ENCODE assay signal across 6 cellular contexts in the genomic region with DNA sequence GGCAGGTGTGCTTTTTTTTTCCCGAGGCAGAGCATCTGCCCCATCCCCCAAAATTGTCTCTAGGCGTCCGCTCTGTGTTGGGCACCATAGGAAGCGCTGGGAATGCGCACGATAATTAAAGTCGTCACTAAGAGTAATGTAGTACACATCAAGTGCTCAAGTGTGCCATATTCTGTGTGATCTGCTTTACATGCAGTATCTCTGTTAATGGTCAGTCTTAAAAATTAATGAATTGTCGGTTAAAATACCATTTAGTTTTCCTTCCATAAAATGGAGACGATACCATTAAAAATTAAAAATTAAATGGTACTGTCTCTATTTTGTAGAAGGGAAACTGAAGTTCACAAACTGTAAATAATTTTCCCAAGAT. TPM values are rescaled to one million over a fixed set of nuclear protein-coding genes. Genes with fewer than 3 reads are reported as not detected.
A peak's percentile ranks its signal among the peaks of the same experiment; 100 is the strongest.
DNase-seq lines count a peak whose midpoint lies in the region; ATAC-seq and TF ChIP-seq lines count a peak whose summit lies in the region.

No MANE protein-coding gene starts in this region.

- H3K9me3 ChIP-seq in NT2/D1 (ENCODE audit: insufficient read depth, low read length) (no peaks in the 10 kb centered on the region), right cardiac atrium (ENCODE audit: control insufficient read depth, low read length) (no peaks in the 10 kb centered on the region), vagina (no peaks in the 10 kb centered on the region)

- DNase-seq in NT2/D1 (ENCODE audit: low read depth, low spot score) (no peak), right cardiac atrium (no peak), vagina (ENCODE audit: extremely low spot score in 2 of 2) (no peak), DMS53 (lab: John Stamatoyannopoulos, UW) (no peak)
- no peak for DNase-seq in effector CD8-positive, alpha-beta T cell (lab: John Stamatoyannopoulos, UW)

- H3K4me3 ChIP-seq in NT2/D1 (ENCODE audit: insufficient read length, low read depth) (peak overlapping the region; percentile 96), right cardiac atrium (ENCODE audit: low read length) (peak overlapping the region; percentile 85), vagina (peak overlapping the region; percentile 90 to 98)

- peak; percentile 26 for ATAC-seq in GM21737 (IDR thresholded peaks at IDR 0.05; ENCODE audit: unreplicated experiment)
- peak; percentile 54 to 58 for ATAC-seq in right cardiac atrium

- intact Hi-C loops in right cardiac atrium (cut with DNase I) (no loop called here), vagina (cut with DNase I) (no loop called here)

- H3K36me3 ChIP-seq in NT2/D1 (ENCODE audit: insufficient read depth, insufficient read length, low read length) (peaks cover 31% of the 10 kb centered on the region), vagina (no peaks in the 10 kb centered on the region)

- peak overlapping the region; percentile 100 for H3K9ac ChIP-seq in NT2/D1 (ENCODE audit: insufficient read length, low read depth)

- H3K4me1 ChIP-seq in NT2/D1 (ENCODE audit: insufficient read depth, insufficient read length) (no peaks in the 10 kb centered on the region), right cardiac atrium (ENCODE audit: control insufficient read depth, insufficient read depth, low read length) (peaks cover 8% of the 10 kb centered on the region), vagina (peaks cover 37% of the 10 kb centered on the region)

- TF ChIP-seq CTCF in vagina (IDR thresholded peaks at IDR 0.05): no peak

- H3K27me3 ChIP-seq in NT2/D1 (ENCODE audit: insufficient read depth, insufficient read length): no peaks in the 10 kb centered on the region
- H3K27me3 ChIP-seq in right cardiac atrium (ENCODE audit: control insufficient read depth, insufficient read depth): no peaks in the 10 kb centered on the region
- no peaks in the 10 kb centered on the region for H3K27me3 ChIP-seq in vagina

- TF ChIP-seq POLR2A in vagina (IDR thresholded peaks at IDR 0.05): no peak

- 11% methylated on average over 9 of the region's 9 CpGs for WGBS in right cardiac atrium

- peak overlapping the region; percentile 98 for H3K27ac ChIP-seq in right cardiac atrium (ENCODE audit: low read length)
- H3K27ac ChIP-seq in vagina: peak overlapping the region; percentile 89

RNA-seq across cellular contexts. Expression of gene CCT8, which starts 0.5 kb away (rescaled TPM):
- total RNA-seq in right cardiac atrium: 100 to 1,000 TPM in 3 of 4 donors, 10 to 100 TPM in 1; 98.5 to 122 (median 109) TPM
- 138 TPM for polyA plus RNA-seq in right cardiac atrium
- total RNA-seq in vagina: 81.3 TPM

RNA-seq across cellular contexts. Expression of gene USP16, which starts 49.5 kb away (rescaled TPM):
- total RNA-seq in right cardiac atrium: 10 to 100 TPM; 33.2 to 41.3 (median 33.8) TPM
- polyA plus RNA-seq in right cardiac atrium: 21.7 TPM
- total RNA-seq in vagina: 22.8 TPM

RNA-seq across cellular contexts. Expression of gene RWDD2B, which starts 54.8 kb away (rescaled TPM):
- total RNA-seq in right cardiac atrium (10 to 100 TPM; 14.3 to 15.9 (median 15.3) TPM), vagina (9.1 TPM)
- polyA plus RNA-seq in right cardiac atrium: 18.3 TPM

RNA-seq across cellular contexts. Expression of gene MAP3K7CL, which starts 56.5 kb away (rescaled TPM):
- 1 to 10 TPM; 1.8 to 6.0 (median 3.3) TPM for total RNA-seq in right cardiac atrium
- 3.2 TPM for polyA plus RNA-seq in right cardiac atrium
- total RNA-seq in vagina: 6.9 TPM
